Comparison of ENCODE assay signal across 14 cellular contexts in the genomic region with DNA sequence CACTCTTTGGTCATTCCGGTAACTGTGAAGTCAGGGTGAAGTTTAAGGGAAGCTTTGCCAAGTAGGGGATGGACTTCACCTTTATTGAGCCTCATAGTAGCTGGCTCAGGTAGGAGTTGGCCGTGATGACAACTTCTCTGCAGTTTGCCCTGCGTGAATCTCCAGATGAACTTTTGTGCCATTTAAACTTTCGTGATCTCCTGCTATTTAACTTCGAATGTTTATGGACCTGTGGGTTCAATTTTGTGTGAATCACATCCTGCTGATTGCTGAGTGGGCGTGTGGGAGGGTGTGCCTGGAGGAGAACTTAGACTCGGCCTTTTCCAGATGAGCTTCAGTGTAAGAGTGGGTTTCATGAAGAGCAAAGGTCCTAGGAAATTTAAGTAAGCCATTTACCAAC. TPM values are rescaled to one million over a fixed set of nuclear protein-coding genes. Genes with fewer than 3 reads are reported as not detected.
DNase-seq lines count a peak whose midpoint lies in the region; ATAC-seq and TF ChIP-seq lines count a peak whose summit lies in the region.
"Had no signal": no experiment of that assay in that cellular context is flagged by ENCODE, and none has a peak within 500 bp of the region (broad histone marks: within the 10 kb centered on the region; RNA-seq: fewer than 3 reads in every experiment).

No MANE protein-coding gene starts in this region.

- peak; percentile 87 for ATAC-seq in PC-3
- no peak for ATAC-seq in GM21717 (IDR thresholded peaks at IDR 0.05; ENCODE audit: unreplicated experiment)
- ATAC-seq: foreskin keratinocyte; stimulated activated naive CD8-positive, alpha-beta T cell treated with anti-CD3 and anti-CD28 coated beads, Interleukin-15, amount 100 ng/mL, for 72 hours had no signal

- peak overlapping the region; percentile 79 for H3K27ac ChIP-seq in PC-3 (ENCODE audit: low read length)
- H3K27ac ChIP-seq: foreskin keratinocyte had no signal

- no peaks in the 10 kb centered on the region for H3K27me3 ChIP-seq in PC-3 (ENCODE audit: low read length)
- H3K27me3 ChIP-seq: foreskin keratinocyte had no signal

- H3F3A ChIP-seq in PC-3 (ENCODE audit: low read length, unreplicated experiment), result no peaks in the 10 kb centered on the region

- peak overlapping the region; percentile 42; the same call in 1 of the 2 replicates for H3K9ac ChIP-seq in PC-3 (ENCODE audit: low read length)

- H3K4me2 ChIP-seq in PC-3 (ENCODE audit: low read length), result peak overlapping the region; percentile 43

- intact Hi-C loops in PC-3 (cut with micrococcal nuclease), result no loop called here

- H2AFZ ChIP-seq in PC-3 (ENCODE audit: low read length), result 0 out of 2 replicates have a peak overlapping the region, but pooled peaks have one; percentile 53

- H4K20me1 ChIP-seq in PC-3 (ENCODE audit: low read length), result no peaks in the 10 kb centered on the region

- H3K4me1 ChIP-seq in PC-3 (ENCODE audit: insufficient read depth, low read length), result peaks cover 19% of the 10 kb centered on the region

- no peaks in the 10 kb centered on the region for H3K36me3 ChIP-seq in PC-3 (ENCODE audit: low read depth, low read length)

- TF ChIP-seq CTCF in PC-3 (conservative IDR thresholded peaks at IDR 0.05; ENCODE audit: low read depth, low read length) (no peak), fibroblast of mammary gland (conservative IDR thresholded peaks at IDR 0.05; ENCODE audit: control insufficient read depth, insufficient read depth, low read depth, low read length) (no peak)

- POLR2A ChIA-PET in PC-3 (lab: Charles Lee; ENCODE audit: unreplicated experiment), result no interaction called here

- H3K9me2 ChIP-seq in PC-3 (replicated peaks; ENCODE audit: low read length), result 0 out of 2 replicates have a peak, but pooled peaks cover 4% of the 10 kb centered on the region

- H3K79me2 ChIP-seq in PC-3 (ENCODE audit: low read length), result no peaks in the 10 kb centered on the region

- DNase-seq in Daoy (ENCODE audit: low read depth), result peak; percentile 92
- peak; percentile 65 for DNase-seq in PC-3
- DNase-seq in fibroblast of mammary gland (ENCODE audit: low read depth), result peak; percentile 68
- peak; percentile 67 for DNase-seq in renal cortical epithelial cell (ENCODE audit: low read depth)
- no peak for DNase-seq in COR-L47 (lab: John Stamatoyannopoulos, UW)
- DNase-seq in SKM-1 treated with dmso at 0.1 percent for 144 hours (lab: John Stamatoyannopoulos, UW; ENCODE audit: unreplicated experiment), result no peak
- no peak for DNase-seq in DMS79 (lab: John Stamatoyannopoulos, UW)
- DNase-seq: activated CD8-positive, alpha-beta memory T cell treated with anti-CD3 and anti-CD28 coated beads for 24 hours; activated naive CD4-positive, alpha-beta T cell treated with anti-CD3 and anti-CD28 coated beads for 36 hours; H7; naive B cell; stimulated activated naive CD8-positive, alpha-beta T cell treated with anti-CD3 and anti-CD28 coated beads, Interleukin-15, amount 100 ng/mL, for 72 hours had no signal

- CTCF ChIA-PET in PC-3 (lab: Charles Lee), result no interaction called here

- no TSS peak for BruUV-seq in PC-3 (replicated peaks; lab: Mats Ljungman, UMichigan)

- H3K4me3 ChIP-seq in PC-3 (ENCODE audit: low read length) (no peak overlapping the region), fibroblast of mammary gland (ENCODE audit: control insufficient read depth, low read depth, low read length) (no peak overlapping the region)

- H3K9me3 ChIP-seq in PC-3 (ENCODE audit: low read length), result no peaks in the 10 kb centered on the region

RNA-seq across cellular contexts. Expression of gene UGT1A1, which starts 4.2 kb away (rescaled TPM):
- total RNA-seq in Daoy (2014; rRNA removed; shearing (Covaris generic)), result 0.03 and 0.06 TPM in 2 replicates
- total RNA-seq in PC-3 (2014; rRNA removed), result 0.33 TPM in 1 of 2 replicates, not detected in the other
- total RNA-seq in renal cortical epithelial cell, result 1.2 and 6.2 TPM in 2 replicates
- total RNA-seq: activated naive CD4-positive, alpha-beta T cell treated with anti-CD3 and anti-CD28 coated beads for 36 hours; H7 had no signal

RNA-seq across cellular contexts. Expression of gene MROH2A, which starts 13.9 kb away (rescaled TPM):
- total RNA-seq in Daoy (2014; rRNA removed; shearing (Covaris generic)), result 0.21 and 0.80 TPM in 2 replicates
- total RNA-seq in PC-3 (2014; rRNA removed), result not detected in 2 replicates
- 0.15 TPM in 1 of 2 replicates, not detected in the other for total RNA-seq in renal cortical epithelial cell
- total RNA-seq: activated naive CD4-positive, alpha-beta T cell treated with anti-CD3 and anti-CD28 coated beads for 36 hours; H7 had no signal

RNA-seq across cellular contexts. Expression of gene UGT1A3, which starts 35.4 kb away (rescaled TPM):
- not detected in 2 replicates for total RNA-seq in Daoy (2014; rRNA removed; shearing (Covaris generic))
- total RNA-seq in PC-3 (2014; rRNA removed), result not detected in 2 replicates
- total RNA-seq in renal cortical epithelial cell, result 0.17 and 4.1 TPM in 2 replicates
- total RNA-seq: activated naive CD4-positive, alpha-beta T cell treated with anti-CD3 and anti-CD28 coated beads for 36 hours; H7 had no signal

RNA-seq across cellular contexts. Expression of gene UGT1A4, which starts 45.7 kb away (rescaled TPM):
- total RNA-seq in Daoy (2014; rRNA removed; shearing (Covaris generic)), result 0.63 TPM in 1 of 2 replicates, not detected in the other
- not detected in 2 replicates for total RNA-seq in PC-3 (2014; rRNA removed)
- 1.2 and 3.8 TPM in 2 replicates for total RNA-seq in renal cortical epithelial cell
- total RNA-seq: activated naive CD4-positive, alpha-beta T cell treated with anti-CD3 and anti-CD28 coated beads for 36 hours; H7 had no signal

RNA-seq across cellular contexts. Expression of gene UGT1A5, which starts 51.6 kb away (rescaled TPM):
- total RNA-seq in Daoy (2014; rRNA removed; shearing (Covaris generic)), result 0.34 TPM in 1 of 2 replicates, not detected in the other
- total RNA-seq in PC-3 (2014; rRNA removed) (not detected in 2 replicates), renal cortical epithelial cell (0.35 and 3.8 TPM in 2 replicates)
- total RNA-seq: activated naive CD4-positive, alpha-beta T cell treated with anti-CD3 and anti-CD28 coated beads for 36 hours; H7 had no signal

Comparison
In these comparisons a context has a peak if more than half of its experiments do, and no peak if none do; other contexts are left out.
1. DNase-seq: peak in Daoy (single experiment), PC-3 (single experiment), fibroblast of mammary gland (single experiment) and renal cortical epithelial cell (single experiment); none in COR-L47 (single experiment), SKM-1 treated with dmso at 0.1 percent for 144 hours (single experiment) and DMS79 (single experiment).